8 cellular contexts compared by ENCODE assay signal in genomic region chr2:27016801-27017325, GRCh38. TPM values are rescaled to one million over a fixed set of nuclear protein-coding genes. Genes with fewer than 3 reads are reported as not detected.
DNase-seq lines count a peak whose midpoint lies in the region; ATAC-seq, FAIRE-seq and TF ChIP-seq lines count a peak whose summit lies in the region.

No MANE protein-coding gene starts in this region.

- peak; percentile 36 to 66 (median 45) for TF ChIP-seq CTCF in ascending aorta (IDR thresholded peaks at IDR 0.05)

- H3K27me3 ChIP-seq in MG63 (no peaks in the 10 kb centered on the region), ascending aorta (no peaks in the 10 kb centered on the region), right cardiac atrium (ENCODE audit: control insufficient read depth, insufficient read depth) (no peaks in the 10 kb centered on the region), small intestine (ENCODE audit: control insufficient read depth in 2 of 2, insufficient read depth in 2 of 2, low read length in 2 of 2) (no peaks in the 10 kb centered on the region)

- H3K27ac ChIP-seq in ascending aorta = no peak overlapping the region
- no peak overlapping the region for H3K27ac ChIP-seq in right cardiac atrium (ENCODE audit: low read length)
- no peak overlapping the region for H3K27ac ChIP-seq in small intestine (ENCODE audit: low read depth in 1 of 2, low read length in 1 of 2)

- intact Hi-C loops in ascending aorta (cut with DNase I) (loop anchor here (1.0 to 10.0 kb wide), 2 partner anchors 56 to 172 kb away; partner anchors contain the start of gene DPYSL5), right cardiac atrium (cut with DNase I) (loop anchor here in 3 of 4 donors (2.0 to 5.0 kb wide), 3 partner anchors 50 to 56 kb away; no protein-coding TSS in a partner anchor)

- ATAC-seq in right cardiac atrium (peak; percentile 8 to 57), HG02981 (IDR thresholded peaks at IDR 0.05; ENCODE audit: unreplicated experiment) (no peak), GM19351 (IDR thresholded peaks at IDR 0.05; ENCODE audit: unreplicated experiment) (no peak)

- H3K4me1 ChIP-seq in ascending aorta = peaks cover 0 to 2% of the 10 kb centered on the region in 2 donors
- peaks cover 13% of the 10 kb centered on the region for H3K4me1 ChIP-seq in right cardiac atrium (ENCODE audit: control insufficient read depth, insufficient read depth, low read length)
- H3K4me1 ChIP-seq in small intestine (ENCODE audit: control insufficient read depth in 2 of 2, insufficient read depth in 1 of 2, low read depth in 1 of 2, low read length in 1 of 2) = peaks cover 4 to 8% of the 10 kb centered on the region in 2 donors

- 63% methylated on average over 3 of the region's 3 CpGs for WGBS in right cardiac atrium
- WGBS in small intestine, 3 donors = 61 to 65% (median 62%) methylated on average over 3 of the region's 3 CpGs

- H3K36me3 ChIP-seq in MG63 (peaks cover 6% of the 10 kb centered on the region), ascending aorta (no peaks in the 10 kb centered on the region), small intestine (ENCODE audit: control insufficient read depth in 2 of 2, insufficient read depth in 2 of 2, low read length in 2 of 2) (no peaks in the 10 kb centered on the region)

- DNase-seq in ELF-1 (ENCODE audit: low read depth, low spot score) (peak; percentile 77), MG63 (peak; percentile 47), SK-N-DZ (ENCODE audit: low spot score) (peak; percentile 57), ascending aorta (ENCODE audit: low spot score in 2 of 2) (peak in 1 of 2 donors; percentile 65), right cardiac atrium (peak in 2 of 3 donors; percentile 70 to 76), small intestine (peak; percentile 49)

- no peaks in the 10 kb centered on the region for H3K9me3 ChIP-seq in MG63
- H3K9me3 ChIP-seq in ascending aorta = no peaks in the 10 kb centered on the region
- H3K9me3 ChIP-seq in right cardiac atrium (ENCODE audit: control insufficient read depth, low read length) = no peaks in the 10 kb centered on the region
- no peaks in the 10 kb centered on the region for H3K9me3 ChIP-seq in small intestine (ENCODE audit: control insufficient read depth, low read depth)

- FAIRE-seq in small intestine (lab: Jason Lieb, UNC) = no peak

- H3K4me3 ChIP-seq in MG63 (no peak overlapping the region), ascending aorta (no peak overlapping the region), right cardiac atrium (ENCODE audit: low read length) (no peak overlapping the region), small intestine (ENCODE audit: low read depth in 1 of 2, low read length in 2 of 2) (no peak overlapping the region)

RNA-seq across cellular contexts. Expression of gene TMEM214, which starts 15.9 kb away (rescaled TPM):
- 35.7 and 47.2 TPM in 2 replicates for total RNA-seq in MG63 (2014; rRNA removed; shearing (Covaris generic); ENCODE audit: low replicate concordance)
- polyA plus RNA-seq in SK-N-DZ (2014; cell fraction: cytosol; rRNA removed) = 16.1 and 16.3 TPM in 2 replicates
- polyA plus RNA-seq in SK-N-DZ (2014; cell fraction: nucleus; rRNA removed) = 40.5 and 66.8 TPM in 2 replicates
- total RNA-seq in ascending aorta (74.1 TPM), right cardiac atrium (10 to 100 TPM; 40.8 to 56.7 (median 47.7) TPM)
- polyA plus RNA-seq in right cardiac atrium (29.4 TPM), small intestine (10 to 100 TPM; 27.5 to 50.4 (median 29.2) TPM)

RNA-seq across cellular contexts. Expression of gene AGBL5, which starts 34.6 kb away (rescaled TPM):
- total RNA-seq in MG63 (2014; rRNA removed; shearing (Covaris generic); ENCODE audit: low replicate concordance) = 19.0 and 26.0 TPM in 2 replicates
- polyA plus RNA-seq in SK-N-DZ (2014; cell fraction: cytosol; rRNA removed) = 34.5 and 36.8 TPM in 2 replicates
- polyA plus RNA-seq in SK-N-DZ (2014; cell fraction: nucleus; rRNA removed) = 24.5 and 33.6 TPM in 2 replicates
- total RNA-seq in ascending aorta (2.1 TPM), right cardiac atrium (10 to 100 TPM; 10.8 to 12.4 (median 11.4) TPM)
- polyA plus RNA-seq in right cardiac atrium (5.9 TPM), small intestine (10 to 100 TPM in 1 of 3 donors, 1 to 10 TPM in 2; 6.0 to 11.1 (median 6.5) TPM)

RNA-seq across cellular contexts. Expression of gene MAPRE3, which starts 46.4 kb away (rescaled TPM):
- total RNA-seq in MG63 (2014; rRNA removed; shearing (Covaris generic); ENCODE audit: low replicate concordance) = 4.8 and 7.9 TPM in 2 replicates
- polyA plus RNA-seq in SK-N-DZ (2014; cell fraction: cytosol; rRNA removed) = 5.9 and 6.9 TPM in 2 replicates
- polyA plus RNA-seq in SK-N-DZ (2014; cell fraction: nucleus; rRNA removed) = 30.4 and 32.8 TPM in 2 replicates
- 18.9 TPM for total RNA-seq in ascending aorta
- total RNA-seq in right cardiac atrium = 10 to 100 TPM; 43.6 to 58.8 (median 49.9) TPM
- polyA plus RNA-seq in right cardiac atrium = 85.1 TPM
- polyA plus RNA-seq in small intestine = 10 to 100 TPM in 1 of 3 donors, 1 to 10 TPM in 2; 2.9 to 11.1 (median 3.0) TPM

RNA-seq across cellular contexts. Expression of gene OST4, which starts 54.6 kb away (rescaled TPM):
- 260 and 483 TPM in 2 replicates for total RNA-seq in MG63 (2014; rRNA removed; shearing (Covaris generic); ENCODE audit: low replicate concordance)
- polyA plus RNA-seq in SK-N-DZ (2014; cell fraction: cytosol; rRNA removed) = 168 and 322 TPM in 2 replicates
- 122 and 126 TPM in 2 replicates for polyA plus RNA-seq in SK-N-DZ (2014; cell fraction: nucleus; rRNA removed)
- total RNA-seq in ascending aorta = 158 TPM
- total RNA-seq in right cardiac atrium = 100 to 1,000 TPM; 372 to 487 (median 454) TPM
- 872 TPM for polyA plus RNA-seq in right cardiac atrium
- polyA plus RNA-seq in small intestine = 100 to 1,000 TPM; 386 to 477 (median 407) TPM

Comparison
In these comparisons a context has a peak if more than half of its experiments do, and no peak if none do; other contexts are left out.
1. ATAC-seq: peak in right cardiac atrium (2 of 2); none in HG02981 (single experiment) and GM19351 (single experiment).